ENCODE assay signal across 1 cellular context in the genomic region with DNA sequence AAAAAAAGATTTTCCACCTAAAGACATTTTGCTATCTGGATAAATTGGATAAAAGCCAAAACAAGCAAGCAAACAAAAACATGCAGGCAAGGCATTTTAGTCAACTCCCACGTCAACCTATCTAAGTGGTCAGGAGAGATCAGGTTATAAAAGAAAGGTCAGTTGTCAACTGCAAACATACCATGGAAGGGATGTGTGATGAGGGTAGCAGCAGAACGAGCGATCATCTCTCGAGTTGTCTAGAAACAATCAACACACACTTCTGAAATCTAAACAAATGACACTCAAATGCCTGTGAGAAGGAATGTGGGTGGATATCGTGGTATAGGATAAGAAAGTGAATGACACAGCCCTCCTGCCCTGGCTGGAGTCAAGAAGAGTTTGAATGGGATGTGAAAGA.
TF ChIP-seq lines count a peak whose summit lies in the region.

No MANE protein-coding gene starts in this region.

TF ChIP-seq in IMR-90, 13 proteins besides CTCF, POLR2A, EP300 and RAD21 (continued from another document):
- no peak for TF ChIP-seq RFX5 (IDR thresholded peaks at IDR 0.05; ENCODE audit: low read depth, low read length)
